13 cellular contexts compared by ENCODE assay signal in the genomic region with DNA sequence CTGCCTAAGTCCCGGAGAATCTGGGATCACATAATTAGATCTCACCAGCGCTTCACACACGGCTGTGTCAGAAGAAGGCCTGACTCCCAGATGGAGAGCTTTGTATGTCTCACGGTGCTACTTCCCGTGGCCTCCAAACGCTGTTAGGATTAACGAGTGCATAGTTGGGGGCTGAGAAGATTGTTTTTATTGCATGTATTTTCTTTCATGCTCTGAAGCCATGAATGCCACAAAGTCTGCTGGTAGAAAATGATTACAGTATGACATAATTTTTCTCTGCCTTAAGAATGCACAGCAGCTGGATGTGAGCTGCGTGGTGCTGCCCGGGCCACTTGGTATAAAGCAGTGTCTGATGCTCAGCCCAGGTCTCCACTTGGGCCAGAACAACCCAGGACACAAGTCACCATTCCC.
A peak's percentile ranks its signal among the peaks of the same experiment; 100 is the strongest.
DNase-seq lines count a peak whose midpoint lies in the region; ATAC-seq and TF ChIP-seq lines count a peak whose summit lies in the region.
"Had no signal": no experiment of that assay in that cellular context is flagged by ENCODE, and none has a peak within 500 bp of the region (broad histone marks: within the 10 kb centered on the region; RNA-seq: fewer than 3 reads in every experiment).

No MANE protein-coding gene starts in this region.

- H3K9me3 ChIP-seq in left lung, result peaks cover 0 to 30% of the 10 kb centered on the region in 2 donors

- H3K27me3 ChIP-seq in left lung, result no peaks in the 10 kb centered on the region
- H3K27me3 ChIP-seq: suprapubic skin had no signal

- peaks cover 48% of the 10 kb centered on the region for H3K36me3 Mint-ChIP-seq in chondrocyte (ENCODE audit: low read depth)
- H3K36me3 Mint-ChIP-seq in mesothelial cell of epicardium, result peaks cover 11% of the 10 kb centered on the region

- peak overlapping the region; percentile 25 for H3K4me3 Mint-ChIP-seq in chondrocyte (ENCODE audit: unreplicated experiment)
- H3K4me3 Mint-ChIP-seq in mesothelial cell of epicardium, result no peak overlapping the region

- H3K27me3 Mint-ChIP-seq in chondrocyte (ENCODE audit: low read depth) (no peaks in the 10 kb centered on the region), mesothelial cell of epicardium (ENCODE audit: low read depth) (no peaks in the 10 kb centered on the region)

- H3K4me1 Mint-ChIP-seq in chondrocyte (ENCODE audit: low read depth) (peaks cover 71% of the 10 kb centered on the region), mesothelial cell of epicardium (peaks cover 16% of the 10 kb centered on the region)

- no peaks in the 10 kb centered on the region for H3K4me1 ChIP-seq in left lung
- H3K4me1 ChIP-seq: A549 had no signal

- H3K9me3 Mint-ChIP-seq in chondrocyte (ENCODE audit: low read depth) (peaks cover 23% of the 10 kb centered on the region), mesothelial cell of epicardium (peaks cover 29% of the 10 kb centered on the region)

- H3K27ac ChIP-seq in left lung, result no peak overlapping the region
- H3K27ac ChIP-seq: A549, suprapubic skin had no signal

- ATAC-seq in left lung, result no peak
- ATAC-seq: A549 had no signal

- DNase-seq in activated effector memory CD4-positive, alpha-beta T cell treated with anti-CD3 and anti-CD28 coated beads, Interleukin-2, amount 50 U/mL, for 16 hours, result peak; percentile 27
- no peak for DNase-seq in activated effector memory CD4-positive, alpha-beta T cell treated with Interleukin-2 at 50 U/mL for 16 hours
- DNase-seq in chondrocyte (ENCODE audit: low spot score) (no peak), mesothelial cell of epicardium (ENCODE audit: low spot score in 2 of 2, unreplicated experiment in 2 of 2) (no peak), left lung (no peak), GM19238 (ENCODE audit: insufficient read length, low spot score) (no peak), NCI-H345 (lab: John Stamatoyannopoulos, UW) (no peak)
- no peak for DNase-seq in activated CD4-positive, CD25-positive, alpha-beta regulatory T cell (lab: John Stamatoyannopoulos, UW)
- DNase-seq: activated T-cell treated with anti-CD3 and anti-CD28 coated beads, Interleukin-2, amount 50 U/mL, for 48 hours; effector memory CD4-positive, alpha-beta T cell; KG1 had no signal

- peak overlapping the region; percentile 98 for H3K27ac Mint-ChIP-seq in chondrocyte (ENCODE audit: unreplicated experiment)
- peak overlapping the region; percentile 61 for H3K27ac Mint-ChIP-seq in mesothelial cell of epicardium

- H3K36me3 ChIP-seq in left lung, result peaks cover 0 to 7% of the 10 kb centered on the region in 2 donors

- H3K4me3 ChIP-seq in left lung, result no peak overlapping the region
- H3K4me3 ChIP-seq: A549, suprapubic skin had no signal

- no peak for TF ChIP-seq CTCF in chondrocyte (IDR thresholded peaks at IDR 0.05)
- no peak for TF ChIP-seq CTCF in mesothelial cell of epicardium (IDR thresholded peaks at IDR 0.05; ENCODE audit: unreplicated experiment)
- TF ChIP-seq CTCF in left lung (IDR thresholded peaks at IDR 0.05), result no peak

- intact Hi-C loops in left lung (cut with DNase I), result no loop called here
